ENCODE assay signal across 2 cellular contexts in the genomic region with DNA sequence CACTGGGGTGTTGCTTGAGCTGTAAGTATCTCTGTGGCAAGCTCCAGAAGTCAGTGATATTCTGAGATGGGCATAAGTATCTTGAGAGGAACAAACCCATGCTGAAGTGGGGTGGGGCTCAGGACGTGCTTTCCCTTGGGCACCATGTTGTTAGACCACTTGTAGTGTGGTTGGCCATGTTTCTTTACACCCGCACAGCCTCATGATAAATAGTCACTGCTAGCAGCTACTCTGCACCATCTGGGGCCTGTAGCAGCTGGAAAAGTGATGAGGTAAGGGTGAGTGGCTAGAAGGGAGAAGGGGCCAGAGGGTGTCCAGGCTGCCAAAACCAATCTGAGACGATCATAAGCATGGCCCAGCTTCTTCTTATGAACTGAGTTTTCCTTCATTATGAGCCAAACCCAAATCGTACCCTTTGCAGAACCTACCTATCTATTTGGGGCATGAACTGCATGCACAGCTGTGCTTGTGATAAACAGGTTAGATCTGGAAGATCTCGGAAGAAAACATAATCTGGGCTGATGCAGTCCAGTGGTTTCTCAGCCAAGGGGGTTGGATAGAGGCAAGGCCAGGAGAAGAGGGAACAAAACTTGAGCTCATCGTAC.
TF ChIP-seq lines count a peak whose summit lies in the region.

No MANE protein-coding gene starts in this region.

TF ChIP-seq in HEK293, 187 proteins besides CTCF, POLR2A, EP300 and RAD21 (continued from another document):
- TF ChIP-seq, protein P1, sequence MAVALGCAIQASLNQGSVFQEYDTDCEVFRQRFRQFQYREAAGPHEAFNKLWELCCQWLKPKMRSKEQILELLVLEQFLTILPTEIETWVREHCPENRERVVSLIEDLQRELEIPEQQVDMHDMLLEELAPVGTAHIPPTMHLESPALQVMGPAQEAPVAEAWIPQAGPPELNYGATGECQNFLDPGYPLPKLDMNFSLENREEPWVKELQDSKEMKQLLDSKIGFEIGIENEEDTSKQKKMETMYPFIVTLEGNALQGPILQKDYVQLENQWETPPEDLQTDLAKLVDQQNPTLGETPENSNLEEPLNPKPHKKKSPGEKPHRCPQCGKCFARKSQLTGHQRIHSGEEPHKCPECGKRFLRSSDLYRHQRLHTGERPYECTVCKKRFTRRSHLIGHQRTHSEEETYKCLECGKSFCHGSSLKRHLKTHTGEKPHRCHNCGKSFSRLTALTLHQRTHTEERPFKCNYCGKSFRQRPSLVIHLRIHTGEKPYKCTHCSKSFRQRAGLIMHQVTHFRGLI (tag by site-specific recombination; IDR thresholded peaks at IDR 0.05) = peak; percentile 82
- TF ChIP-seq, protein P2, sequence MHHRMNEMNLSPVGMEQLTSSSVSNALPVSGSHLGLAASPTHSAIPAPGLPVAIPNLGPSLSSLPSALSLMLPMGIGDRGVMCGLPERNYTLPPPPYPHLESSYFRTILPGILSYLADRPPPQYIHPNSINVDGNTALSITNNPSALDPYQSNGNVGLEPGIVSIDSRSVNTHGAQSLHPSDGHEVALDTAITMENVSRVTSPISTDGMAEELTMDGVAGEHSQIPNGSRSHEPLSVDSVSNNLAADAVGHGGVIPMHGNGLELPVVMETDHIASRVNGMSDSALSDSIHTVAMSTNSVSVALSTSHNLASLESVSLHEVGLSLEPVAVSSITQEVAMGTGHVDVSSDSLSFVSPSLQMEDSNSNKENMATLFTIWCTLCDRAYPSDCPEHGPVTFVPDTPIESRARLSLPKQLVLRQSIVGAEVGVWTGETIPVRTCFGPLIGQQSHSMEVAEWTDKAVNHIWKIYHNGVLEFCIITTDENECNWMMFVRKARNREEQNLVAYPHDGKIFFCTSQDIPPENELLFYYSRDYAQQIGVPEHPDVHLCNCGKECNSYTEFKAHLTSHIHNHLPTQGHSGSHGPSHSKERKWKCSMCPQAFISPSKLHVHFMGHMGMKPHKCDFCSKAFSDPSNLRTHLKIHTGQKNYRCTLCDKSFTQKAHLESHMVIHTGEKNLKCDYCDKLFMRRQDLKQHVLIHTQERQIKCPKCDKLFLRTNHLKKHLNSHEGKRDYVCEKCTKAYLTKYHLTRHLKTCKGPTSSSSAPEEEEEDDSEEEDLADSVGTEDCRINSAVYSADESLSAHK (tag by site-specific recombination; IDR thresholded peaks at IDR 0.05) = no peak
- TF ChIP-seq ZNF133 (tag by site-specific recombination; IDR thresholded peaks at IDR 0.05) (no peak), ZNF155 (tag by site-specific recombination; IDR thresholded peaks at IDR 0.05) (no peak), ZNF292 (tag by site-specific recombination; IDR thresholded peaks at IDR 0.05; ENCODE audit: borderline replicate concordance, low read depth) (no peak)
- TF ChIP-seq, protein P3, sequence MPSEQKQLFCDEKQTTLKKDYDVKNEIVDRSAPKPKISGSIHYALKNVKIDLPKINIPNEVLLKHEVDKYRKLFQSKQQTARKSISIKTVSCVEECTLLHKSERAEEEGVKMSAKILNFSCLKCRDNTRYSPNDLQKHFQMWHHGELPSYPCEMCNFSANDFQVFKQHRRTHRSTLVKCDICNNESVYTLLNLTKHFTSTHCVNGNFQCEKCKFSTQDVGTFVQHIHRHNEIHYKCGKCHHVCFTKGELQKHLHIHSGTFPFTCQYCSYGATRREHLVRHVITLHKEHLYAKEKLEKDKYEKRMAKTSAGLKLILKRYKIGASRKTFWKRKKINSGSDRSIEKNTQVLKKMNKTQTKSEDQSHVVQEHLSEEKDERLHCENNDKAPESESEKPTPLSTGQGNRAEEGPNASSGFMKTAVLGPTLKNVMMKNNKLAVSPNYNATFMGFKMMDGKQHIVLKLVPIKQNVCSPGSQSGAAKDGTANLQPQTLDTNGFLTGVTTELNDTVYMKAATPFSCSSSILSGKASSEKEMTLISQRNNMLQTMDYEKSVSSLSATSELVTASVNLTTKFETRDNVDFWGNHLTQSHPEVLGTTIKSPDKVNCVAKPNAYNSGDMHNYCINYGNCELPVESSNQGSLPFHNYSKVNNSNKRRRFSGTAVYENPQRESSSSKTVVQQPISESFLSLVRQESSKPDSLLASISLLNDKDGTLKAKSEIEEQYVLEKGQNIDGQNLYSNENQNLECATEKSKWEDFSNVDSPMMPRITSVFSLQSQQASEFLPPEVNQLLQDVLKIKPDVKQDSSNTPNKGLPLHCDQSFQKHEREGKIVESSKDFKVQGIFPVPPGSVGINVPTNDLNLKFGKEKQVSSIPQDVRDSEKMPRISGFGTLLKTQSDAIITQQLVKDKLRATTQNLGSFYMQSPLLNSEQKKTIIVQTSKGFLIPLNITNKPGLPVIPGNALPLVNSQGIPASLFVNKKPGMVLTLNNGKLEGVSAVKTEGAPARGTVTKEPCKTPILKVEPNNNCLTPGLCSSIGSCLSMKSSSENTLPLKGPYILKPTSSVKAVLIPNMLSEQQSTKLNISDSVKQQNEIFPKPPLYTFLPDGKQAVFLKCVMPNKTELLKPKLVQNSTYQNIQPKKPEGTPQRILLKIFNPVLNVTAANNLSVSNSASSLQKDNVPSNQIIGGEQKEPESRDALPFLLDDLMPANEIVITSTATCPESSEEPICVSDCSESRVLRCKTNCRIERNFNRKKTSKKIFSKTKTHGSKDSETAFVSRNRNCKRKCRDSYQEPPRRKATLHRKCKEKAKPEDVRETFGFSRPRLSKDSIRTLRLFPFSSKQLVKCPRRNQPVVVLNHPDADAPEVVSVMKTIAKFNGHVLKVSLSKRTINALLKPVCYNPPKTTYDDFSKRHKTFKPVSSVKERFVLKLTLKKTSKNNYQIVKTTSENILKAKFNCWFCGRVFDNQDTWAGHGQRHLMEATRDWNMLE (tag by site-specific recombination; conservative IDR thresholded peaks at IDR 0.05; ENCODE audit: low read depth) = no peak

TF ChIP-seq in GM23338, 12 proteins besides CTCF, POLR2A, EP300 and RAD21 (continued from another document):
- TF ChIP-seq, protein P4, sequence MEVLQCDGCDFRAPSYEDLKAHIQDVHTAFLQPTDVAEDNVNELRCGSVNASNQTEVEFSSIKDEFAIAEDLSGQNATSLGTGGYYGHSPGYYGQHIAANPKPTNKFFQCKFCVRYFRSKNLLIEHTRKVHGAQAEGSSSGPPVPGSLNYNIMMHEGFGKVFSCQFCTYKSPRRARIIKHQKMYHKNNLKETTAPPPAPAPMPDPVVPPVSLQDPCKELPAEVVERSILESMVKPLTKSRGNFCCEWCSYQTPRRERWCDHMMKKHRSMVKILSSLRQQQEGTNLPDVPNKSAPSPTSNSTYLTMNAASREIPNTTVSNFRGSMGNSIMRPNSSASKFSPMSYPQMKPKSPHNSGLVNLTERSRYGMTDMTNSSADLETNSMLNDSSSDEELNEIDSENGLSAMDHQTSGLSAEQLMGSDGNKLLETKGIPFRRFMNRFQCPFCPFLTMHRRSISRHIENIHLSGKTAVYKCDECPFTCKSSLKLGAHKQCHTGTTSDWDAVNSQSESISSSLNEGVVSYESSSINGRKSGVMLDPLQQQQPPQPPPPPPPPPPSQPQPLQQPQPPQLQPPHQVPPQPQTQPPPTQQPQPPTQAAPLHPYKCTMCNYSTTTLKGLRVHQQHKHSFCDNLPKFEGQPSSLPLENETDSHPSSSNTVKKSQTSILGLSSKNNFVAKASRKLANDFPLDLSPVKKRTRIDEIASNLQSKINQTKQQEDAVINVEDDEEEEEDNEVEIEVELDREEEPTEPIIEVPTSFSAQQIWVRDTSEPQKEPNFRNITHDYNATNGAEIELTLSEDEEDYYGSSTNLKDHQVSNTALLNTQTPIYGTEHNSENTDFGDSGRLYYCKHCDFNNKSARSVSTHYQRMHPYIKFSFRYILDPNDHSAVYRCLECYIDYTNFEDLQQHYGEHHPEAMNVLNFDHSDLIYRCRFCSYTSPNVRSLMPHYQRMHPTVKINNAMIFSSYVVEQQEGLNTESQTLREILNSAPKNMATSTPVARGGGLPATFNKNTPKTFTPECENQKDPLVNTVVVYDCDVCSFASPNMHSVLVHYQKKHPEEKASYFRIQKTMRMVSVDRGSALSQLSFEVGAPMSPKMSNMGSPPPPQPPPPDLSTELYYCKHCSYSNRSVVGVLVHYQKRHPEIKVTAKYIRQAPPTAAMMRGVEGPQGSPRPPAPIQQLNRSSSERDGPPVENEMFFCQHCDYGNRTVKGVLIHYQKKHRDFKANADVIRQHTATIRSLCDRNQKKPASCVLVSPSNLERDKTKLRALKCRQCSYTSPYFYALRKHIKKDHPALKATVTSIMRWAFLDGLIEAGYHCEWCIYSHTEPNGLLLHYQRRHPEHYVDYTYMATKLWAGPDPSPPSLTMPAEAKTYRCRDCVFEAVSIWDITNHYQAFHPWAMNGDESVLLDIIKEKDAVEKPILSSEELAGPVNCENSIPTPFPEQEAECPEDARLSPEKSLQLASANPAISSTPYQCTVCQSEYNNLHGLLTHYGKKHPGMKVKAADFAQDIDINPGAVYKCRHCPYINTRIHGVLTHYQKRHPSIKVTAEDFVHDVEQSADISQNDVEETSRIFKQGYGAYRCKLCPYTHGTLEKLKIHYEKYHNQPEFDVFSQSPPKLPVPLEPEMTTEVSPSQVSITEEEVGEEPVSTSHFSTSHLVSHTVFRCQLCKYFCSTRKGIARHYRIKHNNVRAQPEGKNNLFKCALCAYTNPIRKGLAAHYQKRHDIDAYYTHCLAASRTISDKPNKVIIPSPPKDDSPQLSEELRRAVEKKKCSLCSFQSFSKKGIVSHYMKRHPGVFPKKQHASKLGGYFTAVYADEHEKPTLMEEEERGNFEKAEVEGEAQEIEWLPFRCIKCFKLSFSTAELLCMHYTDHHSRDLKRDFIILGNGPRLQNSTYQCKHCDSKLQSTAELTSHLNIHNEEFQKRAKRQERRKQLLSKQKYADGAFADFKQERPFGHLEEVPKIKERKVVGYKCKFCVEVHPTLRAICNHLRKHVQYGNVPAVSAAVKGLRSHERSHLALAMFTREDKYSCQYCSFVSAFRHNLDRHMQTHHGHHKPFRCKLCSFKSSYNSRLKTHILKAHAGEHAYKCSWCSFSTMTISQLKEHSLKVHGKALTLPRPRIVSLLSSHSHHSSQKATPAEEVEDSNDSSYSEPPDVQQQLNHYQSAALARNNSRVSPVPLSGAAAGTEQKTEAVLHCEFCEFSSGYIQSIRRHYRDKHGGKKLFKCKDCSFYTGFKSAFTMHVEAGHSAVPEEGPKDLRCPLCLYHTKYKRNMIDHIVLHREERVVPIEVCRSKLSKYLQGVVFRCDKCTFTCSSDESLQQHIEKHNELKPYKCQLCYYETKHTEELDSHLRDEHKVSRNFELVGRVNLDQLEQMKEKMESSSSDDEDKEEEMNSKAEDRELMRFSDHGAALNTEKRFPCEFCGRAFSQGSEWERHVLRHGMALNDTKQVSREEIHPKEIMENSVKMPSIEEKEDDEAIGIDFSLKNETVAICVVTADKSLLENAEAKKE (CRISPR knock-in tag; IDR thresholded peaks at IDR 0.05) = no peak
- TF ChIP-seq CREB1 (CRISPR knock-in tag; IDR thresholded peaks at IDR 0.05; ENCODE audit: low read depth) (no peak), STAT1 (IDR thresholded peaks at IDR 0.05; ENCODE audit: unreplicated experiment) (no peak), ZNF331 (CRISPR knock-in tag; IDR thresholded peaks at IDR 0.05; ENCODE audit: low read depth) (no peak), EZH2phosphoT487 (IDR thresholded peaks at IDR 0.05; ENCODE audit: unreplicated experiment) (no peak), EZH2 (IDR thresholded peaks at IDR 0.05; ENCODE audit: low read depth, unreplicated experiment) (no peak), JUNB (IDR thresholded peaks at IDR 0.05; ENCODE audit: unreplicated experiment) (no peak), NANOG (IDR thresholded peaks at IDR 0.05; ENCODE audit: borderline replicate concordance) (no peak)
- TF ChIP-seq, protein P5, sequence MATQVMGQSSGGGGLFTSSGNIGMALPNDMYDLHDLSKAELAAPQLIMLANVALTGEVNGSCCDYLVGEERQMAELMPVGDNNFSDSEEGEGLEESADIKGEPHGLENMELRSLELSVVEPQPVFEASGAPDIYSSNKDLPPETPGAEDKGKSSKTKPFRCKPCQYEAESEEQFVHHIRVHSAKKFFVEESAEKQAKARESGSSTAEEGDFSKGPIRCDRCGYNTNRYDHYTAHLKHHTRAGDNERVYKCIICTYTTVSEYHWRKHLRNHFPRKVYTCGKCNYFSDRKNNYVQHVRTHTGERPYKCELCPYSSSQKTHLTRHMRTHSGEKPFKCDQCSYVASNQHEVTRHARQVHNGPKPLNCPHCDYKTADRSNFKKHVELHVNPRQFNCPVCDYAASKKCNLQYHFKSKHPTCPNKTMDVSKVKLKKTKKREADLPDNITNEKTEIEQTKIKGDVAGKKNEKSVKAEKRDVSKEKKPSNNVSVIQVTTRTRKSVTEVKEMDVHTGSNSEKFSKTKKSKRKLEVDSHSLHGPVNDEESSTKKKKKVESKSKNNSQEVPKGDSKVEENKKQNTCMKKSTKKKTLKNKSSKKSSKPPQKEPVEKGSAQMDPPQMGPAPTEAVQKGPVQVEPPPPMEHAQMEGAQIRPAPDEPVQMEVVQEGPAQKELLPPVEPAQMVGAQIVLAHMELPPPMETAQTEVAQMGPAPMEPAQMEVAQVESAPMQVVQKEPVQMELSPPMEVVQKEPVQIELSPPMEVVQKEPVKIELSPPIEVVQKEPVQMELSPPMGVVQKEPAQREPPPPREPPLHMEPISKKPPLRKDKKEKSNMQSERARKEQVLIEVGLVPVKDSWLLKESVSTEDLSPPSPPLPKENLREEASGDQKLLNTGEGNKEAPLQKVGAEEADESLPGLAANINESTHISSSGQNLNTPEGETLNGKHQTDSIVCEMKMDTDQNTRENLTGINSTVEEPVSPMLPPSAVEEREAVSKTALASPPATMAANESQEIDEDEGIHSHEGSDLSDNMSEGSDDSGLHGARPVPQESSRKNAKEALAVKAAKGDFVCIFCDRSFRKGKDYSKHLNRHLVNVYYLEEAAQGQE (IDR thresholded peaks at IDR 0.05; ENCODE audit: unreplicated experiment) = no peak
